In genomic region chr2:55618649-55619055, GRCh38 we compare ENCODE assay signal across 8 cellular contexts. TPM values are rescaled to one million over a fixed set of nuclear protein-coding genes. Genes with fewer than 3 reads are reported as not detected.
DNase-seq lines count a peak whose midpoint lies in the region; ATAC-seq and TF ChIP-seq lines count a peak whose summit lies in the region.

No MANE protein-coding gene starts in this region.

- peak overlapping the region; percentile 98 for H3K14ac ChIP-seq in IMR-90 (replicated peaks; ENCODE audit: low read depth, low read length)

- peak overlapping the region; percentile 81 for H3K27ac ChIP-seq in IMR-90 (ENCODE audit: insufficient read depth, low read length)
- peak overlapping the region; percentile 77 for H3K27ac ChIP-seq in RWPE1
- peak overlapping the region in 1 of 2 donors; percentile 67 for H3K27ac ChIP-seq in ovary

- WGBS in IMR-90 (ENCODE audit: extremely low coverage in 2 of 2, insufficient read length in 1 of 2), 2 experiments, result 0% methylated on average over 9 of the region's 16 CpGs; no CpG with 5 or more reads in 1 of the 2 experiments
- WGBS in ovary, 3 donors, result 0 to 1% (median 1%) methylated on average over 16 of the region's 16 CpGs

- ATAC-seq in GM21619 (IDR thresholded peaks at IDR 0.05; ENCODE audit: unreplicated experiment) (peak; percentile 36), IMR-90 (ENCODE audit: low read depth) (peak; percentile 22)

- peak overlapping the region; percentile 94 for H3K4ac ChIP-seq in IMR-90 (ENCODE audit: low read depth, low read length)

- H3K56ac ChIP-seq in IMR-90 (ENCODE audit: extremely low read depth, insufficient read depth, low read length), result peak overlapping the region; percentile 93

- H4K20me1 ChIP-seq in IMR-90 (ENCODE audit: insufficient read depth, low read length), result peaks cover 12% of the 10 kb centered on the region; the same call in 1 of the 2 replicates

- H3K4me1 ChIP-seq in IMR-90 (ENCODE audit: control insufficient read depth, insufficient read depth, low read length) (peaks cover 3% of the 10 kb centered on the region), ovary (ENCODE audit: insufficient read depth) (peaks cover 7% of the 10 kb centered on the region)

- TF ChIP-seq POLR2A in IMR-90 (IDR thresholded peaks at IDR 0.05; ENCODE audit: low read depth, low read length) (no peak), ovary (IDR thresholded peaks at IDR 0.05) (no peak)

- H2AK5ac ChIP-seq in IMR-90 (ENCODE audit: low read depth, low read length), result peak overlapping the region; percentile 77; the same call in 1 of the 2 replicates

- H2BK15ac ChIP-seq in IMR-90 (ENCODE audit: low read depth, low read length), result no peak overlapping the region

- H2BK20ac ChIP-seq in IMR-90 (ENCODE audit: low read depth, low read length), result no peak overlapping the region

- no peak overlapping the region for H3K27ac Mint-ChIP-seq in activated naive CD4-positive, alpha-beta T cell treated with anti-CD3 and anti-CD28 coated beads for 36 hours

- peak overlapping the region; percentile 35; the same call in 1 of the 2 replicates for H4K91ac ChIP-seq in IMR-90 (ENCODE audit: insufficient read depth, low read depth, low read length)

- no peaks in the 10 kb centered on the region for H3K36me3 ChIP-seq in IMR-90 (ENCODE audit: control insufficient read depth, insufficient read depth, low read length)
- H3K36me3 ChIP-seq in ovary, result no peaks in the 10 kb centered on the region

- H4K8ac ChIP-seq in IMR-90 (ENCODE audit: low read depth in 2 of 2, low read length in 2 of 2), result peak overlapping the region; percentile 37 to 93; a peak in 2 of 4 replicates

- peaks cover 16% of the 10 kb centered on the region for H3K4me1 Mint-ChIP-seq in activated naive CD4-positive, alpha-beta T cell treated with anti-CD3 and anti-CD28 coated beads for 36 hours (ENCODE audit: low read depth)

- H3K9me1 ChIP-seq in IMR-90 (ENCODE audit: insufficient read depth, low read length), result peaks cover 7% of the 10 kb centered on the region; the same call in 1 of the 2 replicates

- no peaks in the 10 kb centered on the region for H3K27me3 ChIP-seq in IMR-90 (ENCODE audit: control insufficient read depth, insufficient read depth, low read length)
- H3K27me3 ChIP-seq in ovary, result no peaks in the 10 kb centered on the region

- H2BK120ac ChIP-seq in IMR-90 (ENCODE audit: low read depth, low read length), result no peak overlapping the region

- peak overlapping the region; percentile 93 for H2AK9ac ChIP-seq in IMR-90 (replicated peaks; ENCODE audit: low read depth, low read length, poor library complexity)

- peaks cover 22 to 40% of the 10 kb centered on the region in 2 experiments for H3K79me1 ChIP-seq in IMR-90 (ENCODE audit: low read depth in 1 of 2, low read length in 2 of 2)

- H3K4me3 ChIP-seq in IMR-90 (ENCODE audit: insufficient read depth, low read depth, low read length) (peak overlapping the region; percentile 84), ovary (peak overlapping the region; percentile 97)

- BruUV-seq in IMR-90 (replicated peaks; lab: Mats Ljungman, UMichigan), result no TSS peak

- TF ChIP-seq RAD21 in IMR-90 (IDR thresholded peaks at IDR 0.05; ENCODE audit: low read length), result no peak

- no peaks in the 10 kb centered on the region for H3K9me3 Mint-ChIP-seq in activated naive CD4-positive, alpha-beta T cell treated with anti-CD3 and anti-CD28 coated beads for 36 hours

- H3K23ac ChIP-seq in IMR-90 (ENCODE audit: low read depth, low read length), result peak overlapping the region; percentile 98

- H3K4me3 Mint-ChIP-seq in activated naive CD4-positive, alpha-beta T cell treated with anti-CD3 and anti-CD28 coated beads for 36 hours, result no peak overlapping the region

- no peak for TF ChIP-seq EP300 in ovary (IDR thresholded peaks at IDR 0.05)

- DNase-seq in ELR (ENCODE audit: low read depth) (peak; percentile 69), IMR-90 (peak; percentile 43), RWPE1 (ENCODE audit: low spot score) (peak; percentile 63), glomerular visceral epithelial cell (ENCODE audit: extremely low spot score) (peak; percentile 43), ovary (peak; percentile 23 to 59 (median 47)), 8988T (no peak)
- DNase-seq in activated naive CD4-positive, alpha-beta T cell treated with anti-CD3 and anti-CD28 coated beads for 36 hours, result peak; percentile 61

- intact Hi-C loops in IMR-90 (cut with micrococcal nuclease) (no loop called here), ovary (cut with DNase I) (no loop called here)
- intact Hi-C loops in activated naive CD4-positive, alpha-beta T cell treated with anti-CD3 and anti-CD28 coated beads for 36 hours (cut with micrococcal nuclease), result loop anchor here (5.0 to 10.0 kb wide), 4 partner anchors 36 to 1834 kb away; partner anchors contain the start of genes ASB3 and ERLEC1

- H3K36me3 Mint-ChIP-seq in activated naive CD4-positive, alpha-beta T cell treated with anti-CD3 and anti-CD28 coated beads for 36 hours (ENCODE audit: low read depth), result peaks cover 25% of the 10 kb centered on the region

- dilution Hi-C loops in IMR-90 (cut with HindIII; ENCODE audit: low sequenced_read_pairs, unreplicated experiment), result no loop called here

- CTCF ChIA-PET in IMR-90 (lab: Yijun Ruan, JAX) (no interaction called here), RWPE1 (lab: Yijun Ruan, JAX) (interaction anchor here (0.6 to 1.1 kb wide), 2 partner anchors 10 to 100 kb away, joined by 3 read pairs; no protein-coding TSS in a partner anchor)
- CTCF ChIA-PET in activated naive CD4-positive, alpha-beta T cell treated with anti-CD3 and anti-CD28 coated beads for 36 hours (lab: Charles Lee), result interaction anchor here (0.8 to 1.6 kb wide), 4 partner anchors 15 to 132 kb away, joined by 3 to 4 read pairs (median 3); partner anchors contain the start of gene CFAP36

- TF ChIP-seq CTCF in IMR-90 (conservative IDR thresholded peaks at IDR 0.05; ENCODE audit: low read depth, low read length) (no peak), RWPE1 (conservative IDR thresholded peaks at IDR 0.05; ENCODE audit: low read depth) (no peak), ovary (IDR thresholded peaks at IDR 0.05) (no peak)

- H3K4me2 ChIP-seq in IMR-90 (ENCODE audit: low read depth, low read length), result peak overlapping the region; percentile 97

- in situ Hi-C loops in IMR-90 (cut with MboI; ENCODE audit: low sequenced_read_pairs), result no loop called here

- POLR2A ChIA-PET in IMR-90 (lab: Charles Lee; ENCODE audit: unreplicated experiment), result interaction anchor here (1.4 kb wide), 1 partner anchor 18 kb away, joined by 3 read pairs; no protein-coding TSS in a partner anchor
- POLR2A ChIA-PET in RWPE1 (lab: Yijun Ruan, JAX; ENCODE audit: low non-redundant PET), result interaction anchor here (0.6 kb wide), 1 partner anchor 36 kb away, joined by 3 read pairs; no protein-coding TSS in a partner anchor

- peak overlapping the region; percentile 86 for H2BK5ac ChIP-seq in IMR-90 (ENCODE audit: low read depth, low read length, poor library complexity, severe bottlenecking)

- no peaks in the 10 kb centered on the region for H3K27me3 Mint-ChIP-seq in activated naive CD4-positive, alpha-beta T cell treated with anti-CD3 and anti-CD28 coated beads for 36 hours (ENCODE audit: low read depth)

- peak overlapping the region; percentile 94 for H2AFZ ChIP-seq in IMR-90 (replicated peaks; ENCODE audit: low read length, poor library complexity)

- peak overlapping the region; percentile 76 for H4K5ac ChIP-seq in IMR-90 (ENCODE audit: low read depth, low read length)

- no peaks in the 10 kb centered on the region for H3K9me3 ChIP-seq in IMR-90 (ENCODE audit: control insufficient read depth, insufficient read depth, low read length)
- no peaks in the 10 kb centered on the region for H3K9me3 ChIP-seq in ovary

- H3K9ac ChIP-seq in IMR-90 (ENCODE audit: low read depth, low read length), result peak overlapping the region; percentile 95

- peak overlapping the region; percentile 31; the same call in 1 of the 2 replicates for H3K18ac ChIP-seq in IMR-90 (ENCODE audit: low read depth, low read length)

TF ChIP-seq in IMR-90, 13 proteins besides CTCF, POLR2A, EP300 and RAD21:
- TF ChIP-seq MAFK (IDR thresholded peaks at IDR 0.05; ENCODE audit: low read depth, low read length) (no peak), FOS (IDR thresholded peaks at IDR 0.05; ENCODE audit: low read depth, low read length) (no peak), RFX5 (IDR thresholded peaks at IDR 0.05; ENCODE audit: low read depth, low read length) (no peak), MXI1 (IDR thresholded peaks at IDR 0.05; ENCODE audit: borderline replicate concordance, low read depth, low read length) (peak; percentile 39; the same call in 1 of the 2 replicates)
- TF ChIP-seq, protein P1, sequence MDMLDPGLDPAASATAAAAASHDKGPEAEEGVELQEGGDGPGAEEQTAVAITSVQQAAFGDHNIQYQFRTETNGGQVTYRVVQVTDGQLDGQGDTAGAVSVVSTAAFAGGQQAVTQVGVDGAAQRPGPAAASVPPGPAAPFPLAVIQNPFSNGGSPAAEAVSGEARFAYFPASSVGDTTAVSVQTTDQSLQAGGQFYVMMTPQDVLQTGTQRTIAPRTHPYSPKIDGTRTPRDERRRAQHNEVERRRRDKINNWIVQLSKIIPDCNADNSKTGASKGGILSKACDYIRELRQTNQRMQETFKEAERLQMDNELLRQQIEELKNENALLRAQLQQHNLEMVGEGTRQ (IDR thresholded peaks at IDR 0.05; ENCODE audit: low read depth, low read length), result no peak

RNA-seq across cellular contexts. Expression of gene PPP4R3B, which starts 1.2 kb away (rescaled TPM):
- total RNA-seq in IMR-90 (2012; rRNA removed) (23.7 and 44.7 TPM in 2 replicates), ovary (10 to 100 TPM; 48.0 to 66.6 (median 56.4) TPM)
- polyA plus RNA-seq in IMR-90 (2012; rRNA removed) (8.9 and 11.9 TPM in 2 replicates), ovary (10 to 100 TPM; 27.4 to 38.3 TPM)
- polyA plus RNA-seq in IMR-90 (2012; cell fraction: cytosol; rRNA removed), result 4.5 and 12.3 TPM in 2 replicates
- polyA plus RNA-seq in IMR-90 (2012; cell fraction: nucleus; rRNA removed; ENCODE audit: low replicate concordance), result 6.6 and 15.3 TPM in 2 replicates
- 10 to 100 TPM; 55.4 to 57.2 TPM for total RNA-seq in activated naive CD4-positive, alpha-beta T cell treated with anti-CD3 and anti-CD28 coated beads for 36 hours
